ENCODE assay signal across 2 cellular contexts in genomic region chr16:75093598-75094540, GRCh38.
TF ChIP-seq lines count a peak whose summit lies in the region.

No MANE protein-coding gene starts in this region.

TF ChIP-seq in HepG2, 621 proteins besides CTCF, POLR2A, EP300 and RAD21:
- TF ChIP-seq ZNF280B (CRISPR knock-in tag; IDR thresholded peaks at IDR 0.05; ENCODE audit: borderline replicate concordance): 0 out of 2 replicates have a peak, but pooled peaks have one; percentile 36
- TF ChIP-seq MED13 (CRISPR knock-in tag; IDR thresholded peaks at IDR 0.05): no peak
- TF ChIP-seq POLR2AphosphoS5 (IDR thresholded peaks at IDR 0.05; ENCODE audit: low read depth, low read length): no peak
- TF ChIP-seq KDM5B (CRISPR knock-in tag; IDR thresholded peaks at IDR 0.05; ENCODE audit: borderline replicate concordance): 0 out of 2 replicates have a peak, but pooled peaks have one; percentile 13

TF ChIP-seq in H1, 55 proteins besides CTCF, POLR2A, EP300 and RAD21:
- TF ChIP-seq EZH2 (IDR thresholded peaks at IDR 0.05; ENCODE audit: low read depth, low read length, severe bottlenecking): no peak
- TF ChIP-seq RFX5 (IDR thresholded peaks at IDR 0.05; ENCODE audit: borderline replicate concordance, low read depth, low read length): no peak
- TF ChIP-seq BACH1 (IDR thresholded peaks at IDR 0.05; ENCODE audit: low read length): no peak
- TF ChIP-seq HDAC2 (IDR thresholded peaks at IDR 0.05; ENCODE audit: borderline replicate concordance in 1 of 2, low read depth in 2 of 2, low read length in 2 of 2): no peak
- no peak for TF ChIP-seq MAX (IDR thresholded peaks at IDR 0.05)
- no peak for TF ChIP-seq SIX5 (IDR thresholded peaks at IDR 0.05; ENCODE audit: low read depth, low read length)
- no peak for TF ChIP-seq FOSL1 (IDR thresholded peaks at IDR 0.05; ENCODE audit: insufficient read depth, low read depth, low read length)
